9 cellular contexts compared by ENCODE assay signal in the genomic region with DNA sequence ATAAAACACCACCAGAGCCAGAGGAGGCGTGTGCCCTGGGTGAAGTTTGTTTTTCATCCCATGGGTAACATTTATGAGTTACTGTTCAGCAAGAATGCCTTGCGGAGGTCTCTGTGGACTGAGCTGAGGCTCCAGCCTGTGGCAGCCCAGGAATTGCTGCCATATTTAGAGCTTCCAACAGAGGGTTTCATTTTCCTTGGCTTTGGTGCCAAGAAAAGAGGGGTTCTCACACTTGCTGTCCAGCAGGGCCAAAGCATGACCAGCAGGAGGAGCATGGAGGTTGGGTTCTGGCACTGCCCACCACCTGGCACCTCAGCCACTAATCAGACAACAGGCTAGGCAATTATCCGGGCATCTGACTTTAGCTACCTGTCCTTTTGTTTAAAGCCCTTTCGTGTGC. TPM values are rescaled to one million over a fixed set of nuclear protein-coding genes. Genes with fewer than 3 reads are reported as not detected.
DNase-seq lines count a peak whose midpoint lies in the region; ATAC-seq and TF ChIP-seq lines count a peak whose summit lies in the region.
"Had no signal": no experiment of that assay in that cellular context is flagged by ENCODE, and none has a peak within 500 bp of the region (broad histone marks: within the 10 kb centered on the region; RNA-seq: fewer than 3 reads in every experiment).

No MANE protein-coding gene starts in this region.

- peak; percentile 28 for TF ChIP-seq RAD21 in IMR-90 (IDR thresholded peaks at IDR 0.05; ENCODE audit: low read length)

- H3K18ac ChIP-seq in IMR-90 (ENCODE audit: low read depth, low read length) = peak overlapping the region; percentile 99

- peaks cover 44 to 90% of the 10 kb centered on the region in 2 experiments for H3K79me1 ChIP-seq in IMR-90 (ENCODE audit: low read depth in 1 of 2, low read length in 2 of 2)

- peak overlapping the region; percentile 88 for H2BK20ac ChIP-seq in IMR-90 (ENCODE audit: low read depth, low read length)

- H2BK120ac ChIP-seq in IMR-90 (ENCODE audit: low read depth, low read length) = peak overlapping the region; percentile 93

- in situ Hi-C loops in IMR-90 (cut with MboI; ENCODE audit: low sequenced_read_pairs) = no loop called here

- peak overlapping the region; percentile 92 for H3K14ac ChIP-seq in IMR-90 (replicated peaks; ENCODE audit: low read depth, low read length)

- H2AFZ ChIP-seq in IMR-90 (replicated peaks; ENCODE audit: low read length, poor library complexity) = no peak overlapping the region

- peak overlapping the region; percentile 88; the same call in 1 of the 2 replicates for H3K23ac ChIP-seq in IMR-90 (ENCODE audit: low read depth, low read length)

- intact Hi-C loops in IMR-90 (cut with micrococcal nuclease) = no loop called here
- intact Hi-C loops in sciatic nerve (cut with DNase I) = no loop called here

- no peak overlapping the region for H2AK9ac ChIP-seq in IMR-90 (replicated peaks; ENCODE audit: low read depth, low read length, poor library complexity)

- peaks cover 100% of the 10 kb centered on the region for H3K4me1 Mint-ChIP-seq in chondrocyte (ENCODE audit: low read depth)

- peak; percentile 31 for DNase-seq in 8988T
- DNase-seq in IMR-90 = no peak
- DNase-seq in chondrocyte (ENCODE audit: low spot score) = no peak
- no peak for DNase-seq in dedifferentiated amniotic fluid mesenchymal stem cell (ENCODE audit: extremely low spot score)
- DNase-seq in sciatic nerve (ENCODE audit: low spot score) = no peak
- DNase-seq in NCI-H82 treated with DMSO at 0.1 percent for 48 hours (lab: John Stamatoyannopoulos, UW; ENCODE audit: unreplicated experiment) = no peak
- DNase-seq: left cardiac atrium had no signal

- dilution Hi-C loops in IMR-90 (cut with HindIII; ENCODE audit: low sequenced_read_pairs, unreplicated experiment) = no loop called here

- H3K9ac ChIP-seq in IMR-90 (ENCODE audit: low read depth, low read length) (0 out of 2 replicates have a peak overlapping the region, but pooled peaks have one; percentile 72), mucosa of rectum (ENCODE audit: low read depth in 1 of 2, low read length in 2 of 2) (no peak overlapping the region)

- POLR2A ChIA-PET in IMR-90 (lab: Charles Lee; ENCODE audit: unreplicated experiment) = interaction anchor here (0.7 kb wide), 1 partner anchor 16 kb away, joined by 3 read pairs; no protein-coding TSS in a partner anchor

- H3K9me3 ChIP-seq in IMR-90 (ENCODE audit: control insufficient read depth, insufficient read depth, low read length) (no peaks in the 10 kb centered on the region), mucosa of rectum (ENCODE audit: control insufficient read depth in 2 of 2, low read length in 2 of 2) (no peaks in the 10 kb centered on the region)

- no peak for TF ChIP-seq POLR2A in IMR-90 (IDR thresholded peaks at IDR 0.05; ENCODE audit: low read depth, low read length)

- peak overlapping the region; percentile 82 for H2BK15ac ChIP-seq in IMR-90 (ENCODE audit: low read depth, low read length)

- H3K9me1 ChIP-seq in IMR-90 (ENCODE audit: insufficient read depth, low read length) = peaks cover 52% of the 10 kb centered on the region

- no peaks in the 10 kb centered on the region for H3K9me3 Mint-ChIP-seq in chondrocyte (ENCODE audit: low read depth)

- H4K5ac ChIP-seq in IMR-90 (ENCODE audit: low read depth, low read length) = peak overlapping the region; percentile 97

- 93% methylated on average over 3 of the region's 4 CpGs; no CpG with 5 or more reads in 1 of the 2 experiments for WGBS in IMR-90 (ENCODE audit: extremely low coverage in 2 of 2, insufficient read length in 1 of 2), 2 experiments

- H2AK5ac ChIP-seq in IMR-90 (ENCODE audit: low read depth, low read length) = peak overlapping the region; percentile 97

- peaks cover 86% of the 10 kb centered on the region for H4K20me1 ChIP-seq in IMR-90 (ENCODE audit: insufficient read depth, low read length)

- H2BK5ac ChIP-seq in IMR-90 (ENCODE audit: low read depth, low read length, poor library complexity, severe bottlenecking) = peak overlapping the region; percentile 90

- CTCF ChIA-PET in IMR-90 (lab: Yijun Ruan, JAX) = interaction anchor here (1.0 kb wide), 1 partner anchor 30 kb away, joined by 5 read pairs; no protein-coding TSS in a partner anchor

- H3K4me1 ChIP-seq in IMR-90 (ENCODE audit: control insufficient read depth, insufficient read depth, low read length) (peaks cover 73% of the 10 kb centered on the region), mucosa of rectum (ENCODE audit: control insufficient read depth in 2 of 2, insufficient read depth in 2 of 2, low read length in 2 of 2) (peaks cover 61 to 85% of the 10 kb centered on the region in 2 donors)

- no peaks in the 10 kb centered on the region for H3K36me3 Mint-ChIP-seq in chondrocyte (ENCODE audit: low read depth)

- H3K27me3 ChIP-seq in IMR-90 (ENCODE audit: control insufficient read depth, insufficient read depth, low read length) (no peaks in the 10 kb centered on the region), mucosa of rectum (ENCODE audit: control insufficient read depth in 2 of 2, insufficient read depth in 2 of 2, low read length in 2 of 2) (no peaks in the 10 kb centered on the region)

- no peak overlapping the region for H3K4me3 ChIP-seq in IMR-90 (ENCODE audit: insufficient read depth, low read depth, low read length)
- peak overlapping the region in 1 of 2 donors; percentile 22 for H3K4me3 ChIP-seq in mucosa of rectum (ENCODE audit: low read length in 2 of 2)

- H3K36me3 ChIP-seq in IMR-90 (ENCODE audit: control insufficient read depth, insufficient read depth, low read length) = no peaks in the 10 kb centered on the region
- no peaks in the 10 kb centered on the region for H3K36me3 ChIP-seq in mucosa of rectum (ENCODE audit: control insufficient read depth in 2 of 2, insufficient read depth in 2 of 2, low read length in 2 of 2)

- no peak for ATAC-seq in IMR-90 (ENCODE audit: low read depth)
- ATAC-seq in sciatic nerve = no peak
- ATAC-seq in HG03378 (IDR thresholded peaks at IDR 0.05; ENCODE audit: unreplicated experiment) = no peak

- TF ChIP-seq CTCF in IMR-90 (conservative IDR thresholded peaks at IDR 0.05; ENCODE audit: low read depth, low read length) (peak; percentile 41), chondrocyte (IDR thresholded peaks at IDR 0.05) (peak; percentile 71)

- H3K27ac Mint-ChIP-seq in chondrocyte (ENCODE audit: unreplicated experiment) = peak overlapping the region; percentile 99

- H4K8ac ChIP-seq in IMR-90 (ENCODE audit: low read depth in 2 of 2, low read length in 2 of 2) = peak overlapping the region; percentile 80 to 88

- H3K27ac ChIP-seq in IMR-90 (ENCODE audit: insufficient read depth, low read length) (peak overlapping the region; percentile 99), mucosa of rectum (ENCODE audit: low read depth in 2 of 2, low read length in 2 of 2) (peak overlapping the region; percentile 55 to 85)

- peak overlapping the region; percentile 4 for H3K4me3 Mint-ChIP-seq in chondrocyte (ENCODE audit: unreplicated experiment)

- no peaks in the 10 kb centered on the region for H3K27me3 Mint-ChIP-seq in chondrocyte (ENCODE audit: low read depth)

- H3K4me2 ChIP-seq in IMR-90 (ENCODE audit: low read depth, low read length) = peak overlapping the region; percentile 92

- H4K91ac ChIP-seq in IMR-90 (ENCODE audit: insufficient read depth, low read depth, low read length) = peak overlapping the region; percentile 93

- peak overlapping the region; percentile 79 for H3K56ac ChIP-seq in IMR-90 (ENCODE audit: extremely low read depth, insufficient read depth, low read length)

- peak overlapping the region; percentile 94 for H3K4ac ChIP-seq in IMR-90 (ENCODE audit: low read depth, low read length)

- BruUV-seq in IMR-90 (replicated peaks; lab: Mats Ljungman, UMichigan) = no TSS peak

TF ChIP-seq in IMR-90, 13 proteins besides CTCF, POLR2A, EP300 and RAD21:
- TF ChIP-seq, protein P1, sequence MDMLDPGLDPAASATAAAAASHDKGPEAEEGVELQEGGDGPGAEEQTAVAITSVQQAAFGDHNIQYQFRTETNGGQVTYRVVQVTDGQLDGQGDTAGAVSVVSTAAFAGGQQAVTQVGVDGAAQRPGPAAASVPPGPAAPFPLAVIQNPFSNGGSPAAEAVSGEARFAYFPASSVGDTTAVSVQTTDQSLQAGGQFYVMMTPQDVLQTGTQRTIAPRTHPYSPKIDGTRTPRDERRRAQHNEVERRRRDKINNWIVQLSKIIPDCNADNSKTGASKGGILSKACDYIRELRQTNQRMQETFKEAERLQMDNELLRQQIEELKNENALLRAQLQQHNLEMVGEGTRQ (IDR thresholded peaks at IDR 0.05; ENCODE audit: low read depth, low read length) = no peak
- TF ChIP-seq, protein P2, sequence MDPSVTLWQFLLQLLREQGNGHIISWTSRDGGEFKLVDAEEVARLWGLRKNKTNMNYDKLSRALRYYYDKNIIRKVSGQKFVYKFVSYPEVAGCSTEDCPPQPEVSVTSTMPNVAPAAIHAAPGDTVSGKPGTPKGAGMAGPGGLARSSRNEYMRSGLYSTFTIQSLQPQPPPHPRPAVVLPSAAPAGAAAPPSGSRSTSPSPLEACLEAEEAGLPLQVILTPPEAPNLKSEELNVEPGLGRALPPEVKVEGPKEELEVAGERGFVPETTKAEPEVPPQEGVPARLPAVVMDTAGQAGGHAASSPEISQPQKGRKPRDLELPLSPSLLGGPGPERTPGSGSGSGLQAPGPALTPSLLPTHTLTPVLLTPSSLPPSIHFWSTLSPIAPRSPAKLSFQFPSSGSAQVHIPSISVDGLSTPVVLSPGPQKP (IDR thresholded peaks at IDR 0.05; ENCODE audit: borderline replicate concordance, low read depth, low read length) = no peak
- TF ChIP-seq FOS (IDR thresholded peaks at IDR 0.05; ENCODE audit: low read depth, low read length) (no peak), RCOR1 (IDR thresholded peaks at IDR 0.05; ENCODE audit: insufficient replicate concordance, low read length) (no peak), CHD1 (IDR thresholded peaks at IDR 0.05; ENCODE audit: low read depth, low read length) (no peak), BHLHE40 (IDR thresholded peaks at IDR 0.05; ENCODE audit: low read depth, low read length) (no peak), MAFK (IDR thresholded peaks at IDR 0.05; ENCODE audit: low read depth, low read length) (no peak), CEBPB (IDR thresholded peaks at IDR 0.05; ENCODE audit: low read depth, low read length) (no peak), NFE2L2 (IDR thresholded peaks at IDR 0.05; ENCODE audit: low read depth, low read length) (no peak), RFX5 (IDR thresholded peaks at IDR 0.05; ENCODE audit: low read depth, low read length) (no peak), MXI1 (IDR thresholded peaks at IDR 0.05; ENCODE audit: borderline replicate concordance, low read depth, low read length) (no peak), SMC3 (IDR thresholded peaks at IDR 0.05; ENCODE audit: low read depth, low read length) (no peak), MAZ (IDR thresholded peaks at IDR 0.05; ENCODE audit: borderline replicate concordance, low read depth, low read length) (no peak)

RNA-seq across cellular contexts. Expression of a gene that starts 36.7 kb away (rescaled TPM):
- 21.9 and 40.7 TPM in 2 replicates for total RNA-seq in IMR-90 (2012; rRNA removed)
- polyA plus RNA-seq in IMR-90 (2012; rRNA removed) = 103 and 120 TPM in 2 replicates
- 117 and 156 TPM in 2 replicates for polyA plus RNA-seq in IMR-90 (2012; cell fraction: cytosol; rRNA removed)
- 108 and 158 TPM in 2 replicates for polyA plus RNA-seq in IMR-90 (2012; cell fraction: nucleus; rRNA removed; ENCODE audit: low replicate concordance)
- total RNA-seq in chondrocyte = 14.5 to 126 TPM (median 122 TPM) in 3 replicates
- total RNA-seq in sciatic nerve = 270 TPM
